ENCODE assay signal across 1 cellular context in the genomic region with DNA sequence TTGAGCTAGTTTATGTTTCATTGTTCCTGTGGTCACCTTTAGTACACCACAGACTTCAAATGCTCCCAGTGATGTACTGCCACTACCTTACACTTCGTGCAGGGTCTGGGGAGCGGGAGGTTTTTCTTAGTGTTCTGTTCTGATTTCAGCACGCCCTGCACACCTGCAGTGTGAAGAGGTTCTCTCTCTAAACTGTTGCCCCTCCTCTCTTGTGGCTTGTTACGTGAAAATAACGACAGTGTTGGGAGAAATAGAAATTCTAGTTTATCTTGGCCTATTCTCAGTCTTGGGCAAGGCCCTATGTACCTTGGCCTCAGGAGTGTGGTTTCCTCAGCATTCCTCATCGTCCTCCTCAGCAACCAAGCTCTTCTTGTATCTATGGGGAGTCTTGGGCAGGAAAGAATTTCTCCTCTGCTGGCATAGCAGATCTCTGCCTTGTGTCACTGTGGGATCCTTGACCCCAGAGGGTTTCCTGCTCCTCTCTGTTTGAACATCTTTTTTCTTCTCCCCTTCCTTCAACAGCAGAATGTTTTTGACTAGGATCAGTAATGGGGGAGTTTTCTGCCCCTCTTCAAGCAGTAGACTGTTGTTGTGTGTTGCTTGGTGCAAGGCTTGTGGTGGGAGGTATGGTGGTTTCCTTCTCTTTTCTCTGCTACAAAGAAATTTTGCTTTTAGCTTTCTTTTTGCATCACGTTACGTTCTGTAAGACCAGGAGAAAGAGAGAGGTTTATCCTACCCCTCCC.
TF ChIP-seq lines count a peak whose summit lies in the region.

No MANE protein-coding gene starts in this region.

TF ChIP-seq in H1, 55 proteins besides CTCF, POLR2A, EP300 and RAD21:
- TF ChIP-seq SIRT6 (IDR thresholded peaks at IDR 0.05; ENCODE audit: low read length): no peak
- no peak for TF ChIP-seq PHF8 (conservative IDR thresholded peaks at IDR 0.05; ENCODE audit: low read depth, low read length)
- no peak for TF ChIP-seq BACH1 (IDR thresholded peaks at IDR 0.05; ENCODE audit: low read length)
- no peak for TF ChIP-seq JUND (IDR thresholded peaks at IDR 0.05; ENCODE audit: low read length)
- no peak for TF ChIP-seq SIX5 (IDR thresholded peaks at IDR 0.05; ENCODE audit: low read depth, low read length)
- no peak for TF ChIP-seq CHD2 (IDR thresholded peaks at IDR 0.05; ENCODE audit: low read length)
- no peak for TF ChIP-seq SP1 (IDR thresholded peaks at IDR 0.05; ENCODE audit: low read depth, low read length)
- TF ChIP-seq MAFK (IDR thresholded peaks at IDR 0.05; ENCODE audit: low read depth, low read length): no peak
- no peak for TF ChIP-seq BRCA1 (IDR thresholded peaks at IDR 0.05; ENCODE audit: low read depth, low read length)
- TF ChIP-seq POLR2AphosphoS5 (IDR thresholded peaks at IDR 0.05; ENCODE audit: low read depth, low read length): no peak
- TF ChIP-seq, protein P1, sequence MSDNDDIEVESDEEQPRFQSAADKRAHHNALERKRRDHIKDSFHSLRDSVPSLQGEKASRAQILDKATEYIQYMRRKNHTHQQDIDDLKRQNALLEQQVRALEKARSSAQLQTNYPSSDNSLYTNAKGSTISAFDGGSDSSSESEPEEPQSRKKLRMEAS (IDR thresholded peaks at IDR 0.05): no peak
- no peak for TF ChIP-seq RNF2 (IDR thresholded peaks at IDR 0.05; ENCODE audit: borderline replicate concordance, low read depth, low read length, missing control alignments, poor library complexity, severe bottlenecking)
- TF ChIP-seq CHD1 (IDR thresholded peaks at IDR 0.05; ENCODE audit: low read depth, low read length): no peak
